Comparison of ENCODE assay signal across 9 cellular contexts in the genomic region with DNA sequence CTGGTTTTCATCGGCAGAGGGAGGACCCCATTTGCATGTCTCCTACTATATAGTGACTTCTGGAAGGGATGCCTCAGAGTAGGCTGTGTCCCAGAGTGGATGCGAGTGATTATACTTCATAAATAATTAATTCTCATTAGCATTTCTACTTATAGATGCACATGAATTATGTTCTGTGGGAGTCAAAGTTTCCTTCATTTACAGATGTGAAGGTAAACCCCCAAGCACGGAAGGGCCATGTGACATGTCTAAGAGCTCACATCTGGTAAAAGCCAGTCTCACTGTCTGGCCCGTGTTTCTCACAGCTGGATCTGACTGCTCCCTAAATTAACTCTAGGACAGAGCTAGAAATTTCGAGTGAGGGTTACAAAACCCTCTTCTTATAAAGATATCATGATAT.
"Had no signal": no experiment of that assay in that cellular context is flagged by ENCODE, and none has a peak within 500 bp of the region (broad histone marks: within the 10 kb centered on the region; RNA-seq: fewer than 3 reads in every experiment).

No MANE protein-coding gene starts in this region.

- ATAC-seq: HCT116 had no signal

- DNase-seq: GM23248, GOT3, H7, KBM-7 had no signal

- H3K36me3 Mint-ChIP-seq: IgD-negative memory B cell had no signal

- H2AFZ ChIP-seq: GM23248 had no signal

- H3K4me2 ChIP-seq: KMS-11 had no signal

- H3K4me3 ChIP-seq: GM23248, HAP-1 had no signal

- H3K27ac Mint-ChIP-seq: IgD-negative memory B cell had no signal

- H3K9me3 ChIP-seq: HAP-1 had no signal

- H3K9ac ChIP-seq: GM23248, KMS-11 had no signal

- H3K4me1 ChIP-seq: HAP-1 had no signal

- H3K36me3 ChIP-seq: HAP-1 had no signal

- H3K27ac ChIP-seq: GM23248, HL-60, KMS-11 had no signal
